In the genomic region with DNA sequence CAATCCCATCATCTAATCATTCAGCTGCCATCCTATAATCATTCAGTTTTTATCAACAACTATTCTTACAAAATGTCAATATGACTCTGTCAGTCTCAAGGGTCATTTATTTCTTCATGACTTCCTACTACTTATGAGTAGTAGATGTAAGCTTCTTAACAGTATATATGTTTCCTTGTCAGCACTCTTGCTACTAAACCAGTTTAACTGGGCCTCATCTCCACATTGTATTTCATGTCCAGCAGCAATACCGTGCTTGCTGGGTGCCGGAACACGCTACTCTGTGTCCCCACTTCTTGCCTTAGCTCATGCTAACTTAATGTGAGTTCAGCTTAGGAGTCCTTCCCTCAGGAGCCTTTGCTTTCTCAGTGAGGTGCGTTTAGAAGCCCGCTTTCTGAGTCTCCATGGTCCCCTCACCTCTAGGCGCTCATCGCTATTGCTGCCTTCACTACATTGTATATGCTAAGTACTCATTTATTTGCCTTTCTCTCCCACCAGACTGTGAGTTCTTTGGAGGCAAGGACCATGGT, we compare ENCODE assay signal across 20 cellular contexts. TPM values are rescaled to one million over a fixed set of nuclear protein-coding genes. Genes with fewer than 3 reads are reported as not detected.
DNase-seq lines count a peak whose midpoint lies in the region; ATAC-seq and TF ChIP-seq lines count a peak whose summit lies in the region.
"Had no signal": no experiment of that assay in that cellular context is flagged by ENCODE, and none has a peak within 500 bp of the region (broad histone marks: within the 10 kb centered on the region; RNA-seq: fewer than 3 reads in every experiment).

No MANE protein-coding gene starts in this region.

- no peaks in the 10 kb centered on the region for H3K79me2 ChIP-seq in H9 (ENCODE audit: insufficient read depth, low read length)

- H3K9me3 Mint-ChIP-seq in activated CD4-positive, alpha-beta T cell treated with anti-CD3 and anti-CD28 coated beads for 36 hours (ENCODE audit: low read depth) = no peaks in the 10 kb centered on the region
- H3K9me3 Mint-ChIP-seq in H9 = no peaks in the 10 kb centered on the region
- no peaks in the 10 kb centered on the region for H3K9me3 Mint-ChIP-seq in activated T-helper 17 cell treated with anti-CD3 and anti-CD28 coated beads, Interleukin-2, amount 50 U/mL, for 72 hours
- H3K9me3 Mint-ChIP-seq in naive thymus-derived CD4-positive, alpha-beta T cell = no peaks in the 10 kb centered on the region
- H3K9me3 Mint-ChIP-seq: CD8-positive, alpha-beta T cell had no signal

- no peak overlapping the region for H3K4ac ChIP-seq in H9 (ENCODE audit: low read depth, low read length)

- no peak overlapping the region for H2BK12ac ChIP-seq in H9 (ENCODE audit: insufficient read length, low read depth, low read length)

- DNase-seq in activated CD4-positive, alpha-beta T cell treated with anti-CD3 and anti-CD28 coated beads for 36 hours = no peak
- DNase-seq in activated CD4-positive, alpha-beta T cell treated with anti-CD3 and anti-CD28 coated beads, Interleukin-2, amount 50 U/mL, for 48 hours = no peak
- DNase-seq in H9 (no peak), cardiac septum (ENCODE audit: low spot score) (no peak), Ammon's horn (ENCODE audit: low spot score) (no peak), iPS-NIHi11 (ENCODE audit: low spot score) (no peak)
- no peak for DNase-seq in naive thymus-derived CD4-positive, alpha-beta T cell
- DNase-seq: ACHN; activated CD8-positive, alpha-beta memory T cell treated with anti-CD3 and anti-CD28 coated beads, Interleukin-2, amount 50 U/mL, for 48 hours; amygdala; CD8-positive, alpha-beta T cell; DMS79 treated with DMSO at 0.1 percent for 48 hours; head of caudate nucleus; islet precursor cell; NCI-H187 treated with DMSO at 0.1 percent for 48 hours; NCI-H510A; stimulated activated CD4-positive, alpha-beta T cell treated with anti-CD3 and anti-CD28 coated beads, Interleukin-2, amount 100 ng/mL, for 48 hours; trophoblast cell had no signal

- no peak overlapping the region for H2BK120ac ChIP-seq in H9 (ENCODE audit: low read depth, low read length, poor library complexity, severe bottlenecking)

- no peaks in the 10 kb centered on the region for H3K4me1 ChIP-seq in H9 (ENCODE audit: insufficient read depth, low read length)
- H3K4me1 ChIP-seq in naive thymus-derived CD4-positive, alpha-beta T cell (ENCODE audit: control insufficient read depth in 2 of 2, insufficient read depth in 2 of 2, low read length in 2 of 2) = no peaks in the 10 kb centered on the region

- TF ChIP-seq CTCF in H9 (conservative IDR thresholded peaks at IDR 0.05) = no peak

- no peak overlapping the region for H2BK5ac ChIP-seq in H9 (ENCODE audit: insufficient read length, low read length)

- peaks cover 24% of the 10 kb centered on the region for H3K4me1 Mint-ChIP-seq in activated CD4-positive, alpha-beta T cell treated with anti-CD3 and anti-CD28 coated beads for 36 hours
- peaks cover 8 to 9% of the 10 kb centered on the region in 2 experiments for H3K4me1 Mint-ChIP-seq in H9
- peaks cover 25% of the 10 kb centered on the region for H3K4me1 Mint-ChIP-seq in activated T-helper 17 cell treated with anti-CD3 and anti-CD28 coated beads, Interleukin-2, amount 50 U/mL, for 72 hours
- peaks cover 0 to 53% (median 2%) of the 10 kb centered on the region in 7 donors for H3K4me1 Mint-ChIP-seq in naive thymus-derived CD4-positive, alpha-beta T cell

- H4K5ac ChIP-seq in H9 (ENCODE audit: insufficient read length, low read depth, low read length) = no peak overlapping the region

- no peak overlapping the region for H2BK15ac ChIP-seq in H9 (ENCODE audit: low read depth, low read length)

- H2BK20ac ChIP-seq in H9 (ENCODE audit: low read depth, low read length, poor library complexity, severe bottlenecking) = no peak overlapping the region

- H3K9ac ChIP-seq in H9 (ENCODE audit: extremely low read depth, insufficient read length, low read length) = no peak overlapping the region

- no peak overlapping the region for H3T11ph ChIP-seq in H9 (ENCODE audit: low read length)

- H3K27me3 Mint-ChIP-seq in activated CD4-positive, alpha-beta T cell treated with anti-CD3 and anti-CD28 coated beads for 36 hours = no peaks in the 10 kb centered on the region
- H3K27me3 Mint-ChIP-seq in H9 (ENCODE audit: low read depth) = no peaks in the 10 kb centered on the region
- no peaks in the 10 kb centered on the region for H3K27me3 Mint-ChIP-seq in activated T-helper 17 cell treated with anti-CD3 and anti-CD28 coated beads, Interleukin-2, amount 50 U/mL, for 72 hours
- H3K27me3 Mint-ChIP-seq in naive thymus-derived CD4-positive, alpha-beta T cell = no peaks in the 10 kb centered on the region

- H3K36me3 Mint-ChIP-seq in activated CD4-positive, alpha-beta T cell treated with anti-CD3 and anti-CD28 coated beads for 36 hours (ENCODE audit: low read depth) = peaks cover 24% of the 10 kb centered on the region
- no peaks in the 10 kb centered on the region; a peak in 1 of 7 replicates for H3K36me3 Mint-ChIP-seq in H9 (ENCODE audit: insufficient read depth in 1 of 3, low read depth in 3 of 3)
- peaks cover 64% of the 10 kb centered on the region for H3K36me3 Mint-ChIP-seq in activated T-helper 17 cell treated with anti-CD3 and anti-CD28 coated beads, Interleukin-2, amount 50 U/mL, for 72 hours (ENCODE audit: low read depth)
- H3K36me3 Mint-ChIP-seq in naive thymus-derived CD4-positive, alpha-beta T cell = peaks cover 0 to 14% (median 5%) of the 10 kb centered on the region in 5 donors

- no peaks in the 10 kb centered on the region for H3K79me1 ChIP-seq in H9 (ENCODE audit: insufficient read depth, low read depth, low read length, poor library complexity, severe bottlenecking)

- intact Hi-C loops in activated CD4-positive, alpha-beta T cell treated with anti-CD3 and anti-CD28 coated beads for 36 hours (cut with DNase I, micrococcal nuclease) = loop anchor here (1.0 to 2.0 kb wide), 3 partner anchors 32 to 70 kb away; a partner anchor contains a TSS
- intact Hi-C loops in naive thymus-derived CD4-positive, alpha-beta T cell (cut with micrococcal nuclease) = loop anchor here in 1 of 2 donors (2.0 kb wide), 1 partner anchor 30 kb away; no protein-coding TSS in a partner anchor
- intact Hi-C loops in cardiac septum (cut with DNase I) = no loop called here

- WGBS in H9 (ENCODE audit: extremely low coverage, insufficient read length, low lambda C conversion rate) = no CpG with 5 or more reads among the region's 7 CpGs

- H3K4me2 ChIP-seq in H9 (ENCODE audit: insufficient read depth, insufficient read length, low read length) = no peak overlapping the region

- H3K14ac ChIP-seq in H9 (ENCODE audit: insufficient read depth, low read length) = no peak overlapping the region

- H3K23ac ChIP-seq in H9 (ENCODE audit: insufficient read length, low read depth, low read length) = no peak overlapping the region

- no peak overlapping the region for H3K4me3 ChIP-seq in naive thymus-derived CD4-positive, alpha-beta T cell (ENCODE audit: low read length)
- H3K4me3 ChIP-seq: SK-N-MC had no signal

- H3K18ac ChIP-seq in H9 (ENCODE audit: insufficient read length, low read depth, low read length) = no peak overlapping the region

- H3K23me2 ChIP-seq in H9 (ENCODE audit: insufficient read length, low read depth, low read length, poor library complexity, severe bottlenecking) = no peaks in the 10 kb centered on the region

- CTCF ChIA-PET in activated CD4-positive, alpha-beta T cell treated with anti-CD3 and anti-CD28 coated beads for 36 hours (lab: Charles Lee) = interaction anchor here (1.1 kb wide), 1 partner anchor 12 kb away, joined by 3 read pairs; no protein-coding TSS in a partner anchor
- CTCF ChIA-PET in naive thymus-derived CD4-positive, alpha-beta T cell (lab: Charles Lee) = no interaction called here

- H2AK5ac ChIP-seq in H9 (ENCODE audit: insufficient read length, low read length) = no peak overlapping the region

- no peaks in the 10 kb centered on the region for H3K27me3 ChIP-seq in H9 (ENCODE audit: insufficient read depth, low read length)
- no peaks in the 10 kb centered on the region for H3K27me3 ChIP-seq in naive thymus-derived CD4-positive, alpha-beta T cell (ENCODE audit: control insufficient read depth in 2 of 2, insufficient read depth in 2 of 2, low read length in 2 of 2)

- no peak overlapping the region for H3K27ac ChIP-seq in H9 (ENCODE audit: insufficient read length, low read depth, low read length)
- no peak overlapping the region for H3K27ac ChIP-seq in naive thymus-derived CD4-positive, alpha-beta T cell (ENCODE audit: low read depth, low read length)
- H3K27ac ChIP-seq: SK-N-MC had no signal

- no peaks in the 10 kb centered on the region for H3K36me3 ChIP-seq in naive thymus-derived CD4-positive, alpha-beta T cell (ENCODE audit: control insufficient read depth in 2 of 3, insufficient read depth in 3 of 3, low read length in 3 of 3)

- ATAC-seq in activated CD4-positive, alpha-beta T cell treated with anti-CD3 and anti-CD28 coated beads for 36 hours = peak; percentile 23
- ATAC-seq in activated T-helper 17 cell treated with anti-CD3 and anti-CD28 coated beads, Interleukin-2, amount 50 U/mL, for 72 hours (replicated peaks) = no peak
- peak; percentile 16 for ATAC-seq in naive thymus-derived CD4-positive, alpha-beta T cell
- ATAC-seq: CD8-positive, alpha-beta T cell had no signal

- POLR2A ChIA-PET in activated CD4-positive, alpha-beta T cell treated with anti-CD3 and anti-CD28 coated beads for 36 hours (lab: Charles Lee) = interaction anchor here (0.7 kb wide), 1 partner anchor 150 kb away, joined by 7 read pairs; no protein-coding TSS in a partner anchor
- POLR2A ChIA-PET in naive thymus-derived CD4-positive, alpha-beta T cell (lab: Charles Lee) = no interaction called here

- no peak overlapping the region for H3K56ac ChIP-seq in H9 (ENCODE audit: insufficient read length, low read depth, low read length)

- no peak overlapping the region for H4K91ac ChIP-seq in H9 (ENCODE audit: insufficient read length, low read depth, low read length)

- H4K8ac ChIP-seq in H9 (replicated peaks; ENCODE audit: insufficient read length, low read depth, low read length) = no peak overlapping the region

- peak overlapping the region; percentile 75 for H3K27ac Mint-ChIP-seq in activated CD4-positive, alpha-beta T cell treated with anti-CD3 and anti-CD28 coated beads for 36 hours
- H3K27ac Mint-ChIP-seq in H9 = peak overlapping the region in 2 of 3 experiments; percentile 13 to 72; a peak in 3 of 7 replicates
- peak overlapping the region; percentile 78 for H3K27ac Mint-ChIP-seq in activated T-helper 17 cell treated with anti-CD3 and anti-CD28 coated beads, Interleukin-2, amount 50 U/mL, for 72 hours
- H3K27ac Mint-ChIP-seq in naive thymus-derived CD4-positive, alpha-beta T cell = peak overlapping the region in 1 of 9 donors; percentile 82
- H3K27ac Mint-ChIP-seq: CD8-positive, alpha-beta T cell had no signal

- H3K9me3 ChIP-seq in H9 (ENCODE audit: control insufficient read depth, low read depth, low read length) = no peaks in the 10 kb centered on the region
- H3K9me3 ChIP-seq in naive thymus-derived CD4-positive, alpha-beta T cell (ENCODE audit: control insufficient read depth in 2 of 3, low read length in 3 of 3) = no peaks in the 10 kb centered on the region

- no peak overlapping the region for H2AFZ ChIP-seq in H9 (ENCODE audit: low read length)

- H4K20me1 ChIP-seq in H9 (ENCODE audit: control insufficient read depth, insufficient read depth, insufficient read length) = no peaks in the 10 kb centered on the region

- no peak overlapping the region for H3K4me3 Mint-ChIP-seq in activated CD4-positive, alpha-beta T cell treated with anti-CD3 and anti-CD28 coated beads for 36 hours
- no peak overlapping the region for H3K4me3 Mint-ChIP-seq in H9
- peak overlapping the region; percentile 41 for H3K4me3 Mint-ChIP-seq in activated T-helper 17 cell treated with anti-CD3 and anti-CD28 coated beads, Interleukin-2, amount 50 U/mL, for 72 hours
- peak overlapping the region in 1 of 10 donors; percentile 50 for H3K4me3 Mint-ChIP-seq in naive thymus-derived CD4-positive, alpha-beta T cell
- H3K4me3 Mint-ChIP-seq: CD8-positive, alpha-beta T cell had no signal

RNA-seq across cellular contexts. Expression of a gene that starts 32.9 kb away (rescaled TPM):
- 100 to 1,000 TPM in 1 of 2 experiments, 10 to 100 TPM in 1; 87.6 to 131 TPM for total RNA-seq in activated CD4-positive, alpha-beta T cell treated with anti-CD3 and anti-CD28 coated beads for 36 hours
- total RNA-seq in H9 (2021) (27.5 and 27.7 TPM in 2 replicates), cardiac septum (30.5 TPM)
- total RNA-seq in activated T-helper 17 cell treated with anti-CD3 and anti-CD28 coated beads, Interleukin-2, amount 50 U/mL, for 72 hours = 100 to 1,000 TPM; 159 to 172 TPM
- total RNA-seq in naive thymus-derived CD4-positive, alpha-beta T cell = 10 to 100 TPM; 12.6 to 65.8 (median 41.3) TPM
- 1 to 10 TPM; 1.9 to 2.0 TPM for polyA plus RNA-seq in naive thymus-derived CD4-positive, alpha-beta T cell
